In the genomic region with DNA sequence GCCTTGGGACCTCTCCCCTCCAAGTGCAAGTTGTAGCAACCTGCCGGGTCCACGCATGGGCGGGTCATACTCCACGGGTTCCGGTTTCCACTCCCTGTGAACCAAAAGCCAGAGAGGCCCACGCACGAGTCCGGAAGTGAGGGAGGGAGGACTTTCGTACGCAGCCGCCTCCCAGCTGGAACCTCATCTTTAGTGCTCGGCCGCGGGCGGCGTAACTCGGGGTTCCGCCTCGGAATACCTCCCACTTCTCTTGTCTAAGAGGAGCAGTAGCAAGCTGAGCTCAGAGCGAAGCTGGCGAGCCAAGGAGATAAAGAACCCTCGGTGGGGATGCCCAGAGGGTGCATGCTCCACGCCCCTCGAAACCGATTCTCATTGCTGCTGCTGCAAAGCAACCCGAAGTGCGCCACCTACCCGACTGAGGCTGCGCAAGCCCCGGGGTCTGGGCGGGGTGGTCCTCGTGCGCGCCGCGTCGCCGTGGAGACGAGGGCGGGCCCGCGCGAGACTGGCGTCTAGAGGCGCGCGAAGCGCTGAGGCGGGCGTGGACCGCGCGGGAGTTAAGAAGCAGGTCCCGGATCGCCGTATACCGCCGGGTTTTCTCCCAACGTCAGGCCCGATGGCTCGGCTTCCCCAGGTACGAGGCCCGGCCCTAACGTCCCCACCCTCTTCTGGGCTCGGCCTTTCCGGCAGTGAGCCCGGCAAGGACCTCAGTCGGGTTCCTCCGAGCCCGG, we compare ENCODE assay signal across 1 cellular context.
A peak's percentile ranks its signal among the peaks of the same experiment; 100 is the strongest.
TF ChIP-seq lines count a peak whose summit lies in the region.

A gene with protein sequence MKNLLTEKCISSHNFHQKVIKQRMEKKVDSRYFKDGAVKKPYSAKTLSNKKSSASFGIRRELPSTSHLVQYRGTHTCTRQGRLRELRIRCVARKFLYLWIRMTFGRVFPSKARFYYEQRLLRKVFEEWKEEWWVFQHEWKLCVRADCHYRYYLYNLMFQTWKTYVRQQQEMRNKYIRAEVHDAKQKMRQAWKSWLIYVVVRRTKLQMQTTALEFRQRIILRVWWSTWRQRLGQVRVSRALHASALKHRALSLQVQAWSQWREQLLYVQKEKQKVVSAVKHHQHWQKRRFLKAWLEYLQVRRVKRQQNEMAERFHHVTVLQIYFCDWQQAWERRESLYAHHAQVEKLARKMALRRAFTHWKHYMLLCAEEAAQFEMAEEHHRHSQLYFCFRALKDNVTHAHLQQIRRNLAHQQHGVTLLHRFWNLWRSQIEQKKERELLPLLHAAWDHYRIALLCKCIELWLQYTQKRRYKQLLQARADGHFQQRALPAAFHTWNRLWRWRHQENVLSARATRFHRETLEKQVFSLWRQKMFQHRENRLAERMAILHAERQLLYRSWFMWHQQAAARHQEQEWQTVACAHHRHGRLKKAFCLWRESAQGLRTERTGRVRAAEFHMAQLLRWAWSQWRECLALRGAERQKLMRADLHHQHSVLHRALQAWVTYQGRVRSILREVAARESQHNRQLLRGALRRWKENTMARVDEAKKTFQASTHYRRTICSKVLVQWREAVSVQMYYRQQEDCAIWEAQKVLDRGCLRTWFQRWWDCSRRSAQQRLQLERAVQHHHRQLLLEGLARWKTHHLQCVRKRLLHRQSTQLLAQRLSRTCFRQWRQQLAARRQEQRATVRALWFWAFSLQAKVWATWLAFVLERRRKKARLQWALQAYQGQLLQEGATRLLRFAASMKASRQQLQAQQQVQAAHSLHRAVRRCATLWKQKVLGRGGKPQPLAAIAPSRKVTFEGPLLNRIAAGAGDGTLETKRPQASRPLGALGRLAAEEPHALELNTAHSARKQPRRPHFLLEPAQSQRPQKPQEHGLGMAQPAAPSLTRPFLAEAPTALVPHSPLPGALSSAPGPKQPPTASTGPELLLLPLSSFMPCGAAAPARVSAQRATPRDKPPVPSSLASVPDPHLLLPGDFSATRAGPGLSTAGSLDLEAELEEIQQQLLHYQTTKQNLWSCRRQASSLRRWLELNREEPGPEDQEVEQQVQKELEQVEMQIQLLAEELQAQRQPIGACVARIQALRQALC (plus strand): TSS at position 530 of the 728 bp plus-strand sequence. CDS start 11,749 bp downstream, outside the sequence.

TF ChIP-seq in Ishikawa, 13 proteins besides CTCF, POLR2A, EP300 and RAD21 (continued from another document):
- TF ChIP-seq, protein P1, sequence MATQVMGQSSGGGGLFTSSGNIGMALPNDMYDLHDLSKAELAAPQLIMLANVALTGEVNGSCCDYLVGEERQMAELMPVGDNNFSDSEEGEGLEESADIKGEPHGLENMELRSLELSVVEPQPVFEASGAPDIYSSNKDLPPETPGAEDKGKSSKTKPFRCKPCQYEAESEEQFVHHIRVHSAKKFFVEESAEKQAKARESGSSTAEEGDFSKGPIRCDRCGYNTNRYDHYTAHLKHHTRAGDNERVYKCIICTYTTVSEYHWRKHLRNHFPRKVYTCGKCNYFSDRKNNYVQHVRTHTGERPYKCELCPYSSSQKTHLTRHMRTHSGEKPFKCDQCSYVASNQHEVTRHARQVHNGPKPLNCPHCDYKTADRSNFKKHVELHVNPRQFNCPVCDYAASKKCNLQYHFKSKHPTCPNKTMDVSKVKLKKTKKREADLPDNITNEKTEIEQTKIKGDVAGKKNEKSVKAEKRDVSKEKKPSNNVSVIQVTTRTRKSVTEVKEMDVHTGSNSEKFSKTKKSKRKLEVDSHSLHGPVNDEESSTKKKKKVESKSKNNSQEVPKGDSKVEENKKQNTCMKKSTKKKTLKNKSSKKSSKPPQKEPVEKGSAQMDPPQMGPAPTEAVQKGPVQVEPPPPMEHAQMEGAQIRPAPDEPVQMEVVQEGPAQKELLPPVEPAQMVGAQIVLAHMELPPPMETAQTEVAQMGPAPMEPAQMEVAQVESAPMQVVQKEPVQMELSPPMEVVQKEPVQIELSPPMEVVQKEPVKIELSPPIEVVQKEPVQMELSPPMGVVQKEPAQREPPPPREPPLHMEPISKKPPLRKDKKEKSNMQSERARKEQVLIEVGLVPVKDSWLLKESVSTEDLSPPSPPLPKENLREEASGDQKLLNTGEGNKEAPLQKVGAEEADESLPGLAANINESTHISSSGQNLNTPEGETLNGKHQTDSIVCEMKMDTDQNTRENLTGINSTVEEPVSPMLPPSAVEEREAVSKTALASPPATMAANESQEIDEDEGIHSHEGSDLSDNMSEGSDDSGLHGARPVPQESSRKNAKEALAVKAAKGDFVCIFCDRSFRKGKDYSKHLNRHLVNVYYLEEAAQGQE (IDR thresholded peaks at IDR 0.05; ENCODE audit: low read depth): no peak
- no peak for TF ChIP-seq CREB1 (IDR thresholded peaks at IDR 0.05; ENCODE audit: low read depth)
- no peak for TF ChIP-seq NFIC (IDR thresholded peaks at IDR 0.05)
- TF ChIP-seq CEBPB (IDR thresholded peaks at IDR 0.05): no peak
- TF ChIP-seq, protein P2, sequence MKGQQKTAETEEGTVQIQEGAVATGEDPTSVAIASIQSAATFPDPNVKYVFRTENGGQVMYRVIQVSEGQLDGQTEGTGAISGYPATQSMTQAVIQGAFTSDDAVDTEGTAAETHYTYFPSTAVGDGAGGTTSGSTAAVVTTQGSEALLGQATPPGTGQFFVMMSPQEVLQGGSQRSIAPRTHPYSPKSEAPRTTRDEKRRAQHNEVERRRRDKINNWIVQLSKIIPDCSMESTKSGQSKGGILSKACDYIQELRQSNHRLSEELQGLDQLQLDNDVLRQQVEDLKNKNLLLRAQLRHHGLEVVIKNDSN (IDR thresholded peaks at IDR 0.05): no peak
- TF ChIP-seq EGR1 (IDR thresholded peaks at IDR 0.05): 0 out of 2 replicates have a peak, but pooled peaks have one; percentile 37
- no peak; the same call in none of the 2 replicates for TF ChIP-seq TAF1 (IDR thresholded peaks at IDR 0.05; ENCODE audit: low read depth)
- no peak for TF ChIP-seq YY1 (IDR thresholded peaks at IDR 0.05; ENCODE audit: low read depth)
- peak; percentile 60; the same call in 1 of the 2 replicates for TF ChIP-seq ZBTB7A (IDR thresholded peaks at IDR 0.05; ENCODE audit: low read depth)
